Comparison of ENCODE assay signal across 8 cellular contexts in the genomic region with DNA sequence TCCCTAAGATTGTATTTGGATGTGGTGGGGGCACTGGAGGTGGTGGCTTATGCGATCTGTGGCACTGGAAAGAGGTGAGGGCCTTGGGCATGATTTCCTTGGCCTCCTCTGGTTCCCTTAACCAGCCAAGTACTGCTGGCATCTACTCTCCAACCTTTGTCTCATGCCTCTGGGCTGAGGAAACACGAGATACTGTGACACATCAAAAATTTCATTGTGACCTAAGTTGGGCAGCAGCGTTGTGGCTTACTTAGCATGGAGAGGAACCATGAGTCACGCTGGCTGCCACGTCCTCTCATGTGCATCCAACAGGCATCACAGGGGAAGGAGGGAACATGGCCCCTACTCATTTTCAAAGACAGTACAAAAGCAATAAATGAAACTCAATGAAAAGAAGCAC. TPM values are rescaled to one million over a fixed set of nuclear protein-coding genes. Genes with fewer than 3 reads are reported as not detected.
A peak's percentile ranks its signal among the peaks of the same experiment; 100 is the strongest.
DNase-seq lines count a peak whose midpoint lies in the region; ATAC-seq and TF ChIP-seq lines count a peak whose summit lies in the region.

No MANE protein-coding gene starts in this region.

- H3K4me3 ChIP-seq in kidney epithelial cell (ENCODE audit: low read depth, low read length) (no peak overlapping the region), dorsolateral prefrontal cortex (no peak overlapping the region)

- no peaks in the 10 kb centered on the region for H3K36me3 ChIP-seq in kidney epithelial cell (ENCODE audit: control insufficient read depth, insufficient read depth, low read length)

- ATAC-seq in HG02610 (IDR thresholded peaks at IDR 0.05; ENCODE audit: unreplicated experiment) (peak; percentile 90), GM19324 (IDR thresholded peaks at IDR 0.05; ENCODE audit: low FRiP score, unreplicated experiment) (no peak)

- H3K27me3 ChIP-seq in kidney epithelial cell (ENCODE audit: control insufficient read depth, insufficient read depth, low read length) (no peaks in the 10 kb centered on the region), dorsolateral prefrontal cortex (no peaks in the 10 kb centered on the region)

- DNase-seq in Ammon's horn (ENCODE audit: low spot score) = peak; percentile 42
- peak; percentile 22 for DNase-seq in UCSD-AML1 (lab: John Stamatoyannopoulos, UW; ENCODE audit: unreplicated experiment)
- DNase-seq in kidney epithelial cell (ENCODE audit: low read depth) = peak; percentile 98
- DNase-seq in dorsolateral prefrontal cortex = no peak
- no peak for DNase-seq in NCI-H146 treated with DMSO at 0.1 percent for 48 hours (lab: John Stamatoyannopoulos, UW; ENCODE audit: unreplicated experiment)
- no peak for DNase-seq in cerebellar cortex (ENCODE audit: low spot score)

- TF ChIP-seq CTCF in kidney epithelial cell (IDR thresholded peaks at IDR 0.05; ENCODE audit: insufficient read depth, low read length, poor library complexity, severe bottlenecking) (no peak), dorsolateral prefrontal cortex (IDR thresholded peaks at IDR 0.05 in 54 of 56, conservative IDR thresholded peaks at IDR 0.05 in 2 of 56; ENCODE audit: low read depth in 1 of 56, partially characterized antibody in 56 of 56) (no peak)

- intact Hi-C loops in dorsolateral prefrontal cortex (cut with DNase I) = no loop called here

- H3K27ac ChIP-seq in dorsolateral prefrontal cortex = no peak overlapping the region

RNA-seq across cellular contexts. Expression of gene GSDME, which starts 29.7 kb away (rescaled TPM):
- total RNA-seq in kidney epithelial cell = 72.3 and 84.8 TPM in 2 replicates
- 10 to 100 TPM; 12.2 to 43.7 (median 24.5) TPM for total RNA-seq in dorsolateral prefrontal cortex

Comparison
In these comparisons a context has a peak if more than half of its experiments do, and no peak if none do; other contexts are left out.
1. DNase-seq: peak in Ammon's horn (single experiment), UCSD-AML1 (single experiment) and kidney epithelial cell (single experiment); none in dorsolateral prefrontal cortex (0 of 10), NCI-H146 treated with DMSO at 0.1 percent for 48 hours (single experiment) and cerebellar cortex (single experiment).